Comparison of ENCODE assay signal across 14 cellular contexts in the genomic region with DNA sequence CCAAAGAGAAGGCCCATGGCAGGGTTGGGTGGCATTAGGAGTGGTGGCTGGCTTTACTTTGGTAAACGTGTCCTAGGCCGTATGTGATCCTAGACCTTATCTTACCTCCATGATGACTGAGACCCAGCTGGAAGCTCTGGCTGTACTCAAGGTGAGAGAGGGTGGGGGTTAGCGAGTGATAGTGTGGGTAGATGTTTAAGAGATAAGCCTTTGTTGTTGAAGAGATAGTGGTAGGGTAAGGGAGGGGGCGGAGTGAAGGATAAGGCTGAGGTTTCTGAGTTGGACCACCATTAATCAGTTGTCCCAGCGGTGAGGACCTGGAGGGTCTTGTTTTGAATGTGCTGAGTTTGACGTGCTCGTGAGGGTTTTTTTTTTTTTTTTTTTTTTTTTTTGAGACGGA.
A peak's percentile ranks its signal among the peaks of the same experiment; 100 is the strongest.
DNase-seq lines count a peak whose midpoint lies in the region; ATAC-seq and TF ChIP-seq lines count a peak whose summit lies in the region.
"Had no signal": no experiment of that assay in that cellular context is flagged by ENCODE, and none has a peak within 500 bp of the region (broad histone marks: within the 10 kb centered on the region; RNA-seq: fewer than 3 reads in every experiment).

No MANE protein-coding gene starts in this region.

- in situ Hi-C loops in Panc1 (cut with HindIII; ENCODE audit: low pct_unique_long_range_greater_than_20kb, low sequenced_read_pairs) = no loop called here

- no peaks in the 10 kb centered on the region for H3K36me3 ChIP-seq in Panc1 (ENCODE audit: control insufficient read depth, insufficient read depth, low read length)
- no peaks in the 10 kb centered on the region for H3K36me3 ChIP-seq in esophagus muscularis mucosa
- H3K36me3 ChIP-seq in tibial artery = no peaks in the 10 kb centered on the region

- POLR2A ChIA-PET in Panc1 (lab: Charles Lee) = no interaction called here

- no peak for TF ChIP-seq POLR2A in esophagus muscularis mucosa (IDR thresholded peaks at IDR 0.05; ENCODE audit: low read depth)

- no TSS peak for BruUV-seq in Panc1 (replicated peaks; lab: Mats Ljungman, UMichigan)

- no peaks in the 10 kb centered on the region for H3K9me3 ChIP-seq in Panc1 (ENCODE audit: control insufficient read depth, insufficient read depth, low read depth, low read length)
- H3K9me3 ChIP-seq in esophagus muscularis mucosa = no peaks in the 10 kb centered on the region
- H3K9me3 ChIP-seq in tibial artery = no peaks in the 10 kb centered on the region
- H3K9me3 ChIP-seq: testis had no signal

- intact Hi-C loops in Panc1 (cut with micrococcal nuclease; ENCODE audit: unreplicated experiment) = no loop called here
- intact Hi-C loops in esophagus muscularis mucosa (cut with DNase I) = no loop called here
- intact Hi-C loops in tibial artery (cut with DNase I; ENCODE audit: low total_unique reads) = no loop called here

- ATAC-seq in Panc1 = no peak
- ATAC-seq in GM21526 (IDR thresholded peaks at IDR 0.05; ENCODE audit: low FRiP score, unreplicated experiment) = no peak

- CTCF ChIA-PET in Panc1 (lab: Charles Lee) = no interaction called here

- H3K27ac ChIP-seq in Panc1 (ENCODE audit: low read length) (peak overlapping the region; percentile 39; the same call in 1 of the 2 replicates), esophagus muscularis mucosa (replicated peaks in 1 of 4) (peak overlapping the region; percentile 78 to 89 (median 88)), tibial artery (no peak overlapping the region)
- H3K27ac ChIP-seq: 22Rv1 had no signal

- 87% methylated on average over 8 of the region's 8 CpGs for WGBS in esophagus muscularis mucosa

- H3K4me3 ChIP-seq in Panc1 (ENCODE audit: low read depth in 2 of 2, low read length in 2 of 2) = no peak overlapping the region
- H3K4me3 ChIP-seq in esophagus muscularis mucosa = no peak overlapping the region
- H3K4me3 ChIP-seq in tibial artery = no peak overlapping the region
- H3K4me3 ChIP-seq: testis had no signal

- H3K4me1 ChIP-seq in Panc1 (ENCODE audit: control insufficient read depth, insufficient read depth, low read length) = peaks cover 67% of the 10 kb centered on the region
- peaks cover 92 to 99% (median 94%) of the 10 kb centered on the region in 4 donors for H3K4me1 ChIP-seq in esophagus muscularis mucosa
- H3K4me1 ChIP-seq in tibial artery = peaks cover 4 to 66% (median 39%) of the 10 kb centered on the region in 4 donors

- TF ChIP-seq CTCF in Panc1 (IDR thresholded peaks at IDR 0.05) (no peak), esophagus muscularis mucosa (IDR thresholded peaks at IDR 0.05) (no peak), tibial artery (IDR thresholded peaks at IDR 0.05) (no peak)

- no peak for TF ChIP-seq EP300 in esophagus muscularis mucosa (IDR thresholded peaks at IDR 0.05)

- H3K27me3 ChIP-seq in Panc1 (ENCODE audit: control insufficient read depth, insufficient read depth, low read length) (no peaks in the 10 kb centered on the region), esophagus muscularis mucosa (no peaks in the 10 kb centered on the region), tibial artery (no peaks in the 10 kb centered on the region)
- H3K27me3 ChIP-seq: testis had no signal

- DNase-seq in NCI-H146 (lab: John Stamatoyannopoulos, UW) = peak; percentile 1
- no peak for DNase-seq in NCI-H146 treated with DMSO at 0.1 percent for 48 hours (lab: John Stamatoyannopoulos, UW; ENCODE audit: unreplicated experiment)
- no peak for DNase-seq in Panc1 (ENCODE audit: low read depth, low spot score)
- DNase-seq in esophagus muscularis mucosa (ENCODE audit: extremely low spot score) = no peak
- DNase-seq in stimulated activated CD4-positive, alpha-beta T cell treated with anti-CD3 and anti-CD28 coated beads, Interleukin-4, amount 100 ng/mL, for 1 hour = peak; percentile 5
- DNase-seq in tibial artery = no peak
- DNase-seq in HuH-7.5 (ENCODE audit: low spot score) = no peak
- DNase-seq: activated naive CD8-positive, alpha-beta T cell treated with anti-CD3 and anti-CD28 coated beads, Interleukin-2, amount 10 ng/mL, durations not matched to agents 7 days and 5 days; DMS79 treated with DMSO at 0.1 percent for 48 hours; effector memory CD4-positive, alpha-beta T cell; NCI-H2081 treated with DMSO at 0.1 percent for 48 hours; testis had no signal

Comparison
In these comparisons a context has a peak if more than half of its experiments do, and no peak if none do; other contexts are left out.
1. DNase-seq: peak in NCI-H146 (single experiment) and stimulated activated CD4-positive, alpha-beta T cell treated with anti-CD3 and anti-CD28 coated beads, Interleukin-4, amount 100 ng/mL, for 1 hour (single experiment); none in NCI-H146 treated with DMSO at 0.1 percent for 48 hours (single experiment), Panc1 (single experiment), esophagus muscularis mucosa (single experiment), tibial artery (0 of 2) and HuH-7.5 (single experiment).
2. H3K27ac ChIP-seq: peak in Panc1 (single experiment) and esophagus muscularis mucosa (4 of 4); none in tibial artery (0 of 2).